16 cellular contexts compared by ENCODE assay signal in the genomic region with DNA sequence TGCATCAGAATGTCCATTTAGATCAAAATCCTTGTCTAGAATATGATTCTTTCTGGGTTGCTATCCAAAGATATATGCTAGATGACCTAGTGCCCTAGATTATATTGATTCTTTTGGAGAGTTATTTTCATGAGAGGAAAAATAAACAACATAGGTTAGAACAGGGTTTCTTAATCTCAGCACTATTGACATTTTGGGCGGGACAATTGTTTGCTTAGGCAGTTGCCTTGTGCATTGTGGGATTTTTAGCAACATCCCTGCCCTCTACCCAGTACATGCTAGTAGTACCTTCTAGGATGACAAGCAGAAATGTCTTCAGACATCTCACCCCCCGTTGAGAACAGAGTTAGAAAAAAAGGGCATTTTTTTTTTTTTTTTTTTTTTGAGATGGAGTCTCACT. TPM values are rescaled to one million over a fixed set of nuclear protein-coding genes. Genes with fewer than 3 reads are reported as not detected.
"Had no signal": no experiment of that assay in that cellular context is flagged by ENCODE, and none has a peak within 500 bp of the region (broad histone marks: within the 10 kb centered on the region; RNA-seq: fewer than 3 reads in every experiment).

No MANE protein-coding gene starts in this region.

- H3K4me3 ChIP-seq: breast epithelium, dorsolateral prefrontal cortex, transverse colon had no signal

- DNase-seq: activated CD4-positive, alpha-beta memory T cell treated with anti-CD3 and anti-CD28 coated beads for 36 hours; activated CD4-positive, alpha-beta T cell treated with anti-CD3 and anti-CD28 coated beads for 1 hour; activated T-cell treated with anti-CD3 and anti-CD28 coated beads, Interleukin-2, amount 50 U/mL, for 72 hours; aorta; dorsolateral prefrontal cortex; immature natural killer cell; mammary epithelial cell; natural killer cell; right cardiac atrium; stimulated activated CD4-positive, alpha-beta T cell treated with anti-CD3 and anti-CD28 coated beads, Interleukin-1b, Interleukin-23, amount 100 ng/mL, for 48 hours; stimulated activated naive B cell treated with anti-CD40 and anti-IgM and Interleukin-4, amounts not matched to agents 10 μg/mL and 1 μg/mL and 100 μg/mL, for 72 hours; substantia nigra; T-helper 9 cell; transverse colon had no signal

- ATAC-seq: activated T-cell treated with anti-CD3 and anti-CD28 coated beads, Interleukin-2, amount 50 U/mL, for 72 hours; esophagus mucosa; natural killer cell; right cardiac atrium; stimulated activated naive B cell treated with anti-CD40 and anti-IgM and Interleukin-4, amounts not matched to agents 10 μg/mL and 1 μg/mL and 100 μg/mL, for 72 hours had no signal

RNA-seq across cellular contexts. Expression of gene LAMB1, which starts 25.1 kb away (rescaled TPM):
- total RNA-seq: activated CD4-positive, alpha-beta memory T cell treated with anti-CD3 and anti-CD28 coated beads for 36 hours; natural killer cell had no signal
